7 cellular contexts compared by ENCODE assay signal in the genomic region with DNA sequence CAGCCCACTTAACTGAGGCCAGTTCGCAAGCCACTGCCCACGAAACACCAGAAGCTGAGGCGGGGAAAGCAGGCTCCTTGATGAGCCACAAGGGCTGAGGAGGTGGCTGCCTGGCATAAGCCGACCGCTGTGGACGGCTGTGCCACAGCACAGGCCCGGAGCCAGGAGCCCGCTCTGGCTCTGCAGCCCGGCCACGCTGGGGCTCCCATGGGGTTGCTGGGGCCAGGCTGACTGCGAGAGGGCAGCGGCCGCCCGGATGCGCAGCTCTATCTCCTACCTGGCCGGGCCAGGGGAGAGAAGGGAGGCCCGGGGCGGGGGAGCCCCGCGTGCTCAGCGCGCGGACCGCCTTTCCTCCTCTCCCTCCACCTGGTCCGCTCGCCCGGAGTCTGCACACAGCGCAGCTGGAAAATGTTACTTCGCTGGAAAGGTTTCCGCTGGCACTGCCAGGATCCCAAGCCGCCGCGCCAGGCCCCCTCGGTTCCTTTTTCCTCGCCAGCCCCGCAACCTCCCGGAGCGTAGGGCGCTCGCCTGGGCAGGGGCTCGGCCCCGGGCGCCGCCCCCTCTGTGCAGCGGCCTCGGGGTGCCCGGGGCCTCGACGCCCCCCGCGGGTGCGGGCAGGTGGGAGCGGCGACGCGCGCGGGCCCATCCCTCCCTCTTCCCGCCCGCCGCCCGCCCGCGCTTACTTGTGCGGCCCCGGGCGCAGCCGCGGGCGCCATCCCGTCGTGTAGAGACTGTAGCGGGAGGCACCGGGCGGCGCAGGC. TPM values are rescaled to one million over a fixed set of nuclear protein-coding genes. Genes with fewer than 3 reads are reported as not detected.
DNase-seq lines count a peak whose midpoint lies in the region; ATAC-seq and TF ChIP-seq lines count a peak whose summit lies in the region.

No MANE protein-coding gene starts in this region.

- peak overlapping the region; percentile 53 to 74 for H3K4me3 Mint-ChIP-seq in H9
- no peak overlapping the region for H3K4me3 Mint-ChIP-seq in effector memory CD8-positive, alpha-beta T cell

- H3K27me3 ChIP-seq in H9 (ENCODE audit: insufficient read depth, low read length) = peaks cover 19% of the 10 kb centered on the region
- H3K27me3 ChIP-seq in right cardiac atrium (ENCODE audit: control insufficient read depth, insufficient read depth) = no peaks in the 10 kb centered on the region

- H3K27ac ChIP-seq in H9 (ENCODE audit: insufficient read length, low read depth, low read length) (no peak overlapping the region), right cardiac atrium (ENCODE audit: low read length) (no peak overlapping the region)

- H2BK20ac ChIP-seq in H9 (ENCODE audit: low read depth, low read length, poor library complexity, severe bottlenecking) = no peak overlapping the region

- no peak overlapping the region for H3K4ac ChIP-seq in H9 (ENCODE audit: low read depth, low read length)

- peaks cover 52% of the 10 kb centered on the region for H3K27me3 Mint-ChIP-seq in H9 (ENCODE audit: low read depth)
- H3K27me3 Mint-ChIP-seq in effector memory CD8-positive, alpha-beta T cell = peaks cover 43 to 57% of the 10 kb centered on the region in 2 donors

- no peak for ATAC-seq in right cardiac atrium
- peak; percentile 32 for ATAC-seq in sciatic nerve
- no peak for ATAC-seq in HG03460 (IDR thresholded peaks at IDR 0.05; ENCODE audit: unreplicated experiment)
- no peak for ATAC-seq in effector memory CD8-positive, alpha-beta T cell (replicated peaks)

- peaks cover 0 to under 1% (median 0%) of the 10 kb centered on the region in 3 experiments; a peak in 4 of 7 replicates for H3K36me3 Mint-ChIP-seq in H9 (ENCODE audit: insufficient read depth in 1 of 3, low read depth in 3 of 3)
- H3K36me3 Mint-ChIP-seq in effector memory CD8-positive, alpha-beta T cell (ENCODE audit: insufficient read depth) = peaks cover 3% of the 10 kb centered on the region

- intact Hi-C loops in right cardiac atrium (cut with DNase I) = no loop called here
- intact Hi-C loops in sciatic nerve (cut with DNase I) = no loop called here

- POLR2A ChIA-PET in GM10248 (lab: Yijun Ruan, JAX) = no interaction called here

- no peak overlapping the region for H3K14ac ChIP-seq in H9 (ENCODE audit: insufficient read depth, low read length)

- H3K4me1 ChIP-seq in H9 (ENCODE audit: insufficient read depth, low read length) = no peaks in the 10 kb centered on the region
- no peaks in the 10 kb centered on the region for H3K4me1 ChIP-seq in right cardiac atrium (ENCODE audit: control insufficient read depth, insufficient read depth, low read length)

- H3K9me3 ChIP-seq in H9 (ENCODE audit: control insufficient read depth, low read depth, low read length) = peaks cover under 1% of the 10 kb centered on the region
- H3K9me3 ChIP-seq in right cardiac atrium (ENCODE audit: control insufficient read depth, low read length) = no peaks in the 10 kb centered on the region

- CTCF ChIA-PET in GM10248 (lab: Yijun Ruan, JAX) = no interaction called here

- H3K27ac Mint-ChIP-seq in H9 = no peak overlapping the region
- H3K27ac Mint-ChIP-seq in effector memory CD8-positive, alpha-beta T cell = no peak overlapping the region

- no peak overlapping the region for H3T11ph ChIP-seq in H9 (ENCODE audit: low read length)

- no peak overlapping the region for H3K56ac ChIP-seq in H9 (ENCODE audit: insufficient read length, low read depth, low read length)

- H2BK120ac ChIP-seq in H9 (ENCODE audit: low read depth, low read length, poor library complexity, severe bottlenecking) = no peak overlapping the region

- H3K4me3 ChIP-seq in right cardiac atrium (ENCODE audit: low read length) = peak overlapping the region; percentile 62

- no peak overlapping the region for H4K91ac ChIP-seq in H9 (ENCODE audit: insufficient read length, low read depth, low read length)

- DNase-seq in H9 (peak; percentile 46), NCI-H774 (lab: John Stamatoyannopoulos, UW) (peak; percentile 2), right cardiac atrium (peak in 1 of 3 donors; percentile 77), sciatic nerve (ENCODE audit: low spot score) (no peak), GM10248 (ENCODE audit: extremely low spot score) (no peak)
- DNase-seq in effector memory CD8-positive, alpha-beta T cell = no peak

- H3K79me2 ChIP-seq in H9 (ENCODE audit: insufficient read depth, low read length) = no peaks in the 10 kb centered on the region

- no peak overlapping the region for H2BK12ac ChIP-seq in H9 (ENCODE audit: insufficient read length, low read depth, low read length)

- TF ChIP-seq CTCF in H9 (conservative IDR thresholded peaks at IDR 0.05) (no peak), GM10248 (IDR thresholded peaks at IDR 0.05; ENCODE audit: control extremely low read depth, extremely low read depth, low read depth, missing control alignments) (no peak)

- H3K23ac ChIP-seq in H9 (ENCODE audit: insufficient read length, low read depth, low read length) = no peak overlapping the region

- peaks cover 3% of the 10 kb centered on the region for H3K23me2 ChIP-seq in H9 (ENCODE audit: insufficient read length, low read depth, low read length, poor library complexity, severe bottlenecking)

- H2BK5ac ChIP-seq in H9 (ENCODE audit: insufficient read length, low read length) = no peak overlapping the region

- H3K4me1 Mint-ChIP-seq in H9 = peaks cover 10 to 11% of the 10 kb centered on the region in 2 experiments
- H3K4me1 Mint-ChIP-seq in effector memory CD8-positive, alpha-beta T cell (ENCODE audit: low read depth in 2 of 2) = peaks cover 6% of the 10 kb centered on the region in 2 donors

- H3K9ac ChIP-seq in H9 (ENCODE audit: extremely low read depth, insufficient read length, low read length) = no peak overlapping the region

- no peak overlapping the region for H4K5ac ChIP-seq in H9 (ENCODE audit: insufficient read length, low read depth, low read length)

- H2AFZ ChIP-seq in H9 (ENCODE audit: low read length) = no peak overlapping the region

- H3K9me3 Mint-ChIP-seq in H9 = peaks cover 1 to 3% of the 10 kb centered on the region in 2 experiments; a peak in 4 of 5 replicates
- H3K9me3 Mint-ChIP-seq in effector memory CD8-positive, alpha-beta T cell = no peaks in the 10 kb centered on the region

- H3K18ac ChIP-seq in H9 (ENCODE audit: insufficient read length, low read depth, low read length) = no peak overlapping the region

- no peak overlapping the region for H2BK15ac ChIP-seq in H9 (ENCODE audit: low read depth, low read length)

- H3K4me2 ChIP-seq in H9 (ENCODE audit: insufficient read depth, insufficient read length, low read length) = peak overlapping the region; percentile 20

- WGBS in H9 (ENCODE audit: extremely low coverage, insufficient read length, low lambda C conversion rate) = no CpG with 5 or more reads among the region's 76 CpGs
- 4% methylated on average over 76 of the region's 76 CpGs for WGBS in right cardiac atrium

- H2AK5ac ChIP-seq in H9 (ENCODE audit: insufficient read length, low read length) = no peak overlapping the region

- no peak overlapping the region for H4K8ac ChIP-seq in H9 (replicated peaks; ENCODE audit: insufficient read length, low read depth, low read length)

- H4K20me1 ChIP-seq in H9 (ENCODE audit: control insufficient read depth, insufficient read depth, insufficient read length) = no peaks in the 10 kb centered on the region

- H3K79me1 ChIP-seq in H9 (ENCODE audit: insufficient read depth, low read depth, low read length, poor library complexity, severe bottlenecking) = no peaks in the 10 kb centered on the region

RNA-seq across cellular contexts. Expression of a gene that starts 0.7 kb away (rescaled TPM):
- 5.9 and 6.7 TPM in 2 replicates for total RNA-seq in H9 (2021)
- total RNA-seq in right cardiac atrium = 1 to 10 TPM; 2.1 to 7.4 (median 5.5) TPM
- polyA plus RNA-seq in right cardiac atrium = 4.3 TPM
- total RNA-seq in sciatic nerve = 9.9 TPM

RNA-seq across cellular contexts. Expression of a gene that starts 25.3 kb away (rescaled TPM):
- 3.8 and 4.2 TPM in 2 replicates for total RNA-seq in H9 (2021)
- 10 to 100 TPM in 3 of 4 donors, 1 to 10 TPM in 1; 9.3 to 14.8 (median 13.2) TPM for total RNA-seq in right cardiac atrium
- 18.2 TPM for polyA plus RNA-seq in right cardiac atrium
- 12.9 TPM for total RNA-seq in sciatic nerve

RNA-seq across cellular contexts. Expression of a gene that starts 48.4 kb away (rescaled TPM):
- 2.9 and 4.4 TPM in 2 replicates for total RNA-seq in H9 (2021)
- 10 to 100 TPM; 32.5 to 39.7 (median 35.6) TPM for total RNA-seq in right cardiac atrium
- polyA plus RNA-seq in right cardiac atrium = 11.6 TPM
- 39.7 TPM for total RNA-seq in sciatic nerve

Comparison
In these comparisons a context has a peak if more than half of its experiments do, and no peak if none do; other contexts are left out.
1. DNase-seq: peak in H9 (single experiment) and NCI-H774 (single experiment); none in sciatic nerve (single experiment), GM10248 (single experiment) and effector memory CD8-positive, alpha-beta T cell (0 of 3).
2. H3K4me3 Mint-ChIP-seq: peak in H9 (2 of 2); none in effector memory CD8-positive, alpha-beta T cell (0 of 2).